Comparison of ENCODE assay signal across 10 cellular contexts in the genomic region with DNA sequence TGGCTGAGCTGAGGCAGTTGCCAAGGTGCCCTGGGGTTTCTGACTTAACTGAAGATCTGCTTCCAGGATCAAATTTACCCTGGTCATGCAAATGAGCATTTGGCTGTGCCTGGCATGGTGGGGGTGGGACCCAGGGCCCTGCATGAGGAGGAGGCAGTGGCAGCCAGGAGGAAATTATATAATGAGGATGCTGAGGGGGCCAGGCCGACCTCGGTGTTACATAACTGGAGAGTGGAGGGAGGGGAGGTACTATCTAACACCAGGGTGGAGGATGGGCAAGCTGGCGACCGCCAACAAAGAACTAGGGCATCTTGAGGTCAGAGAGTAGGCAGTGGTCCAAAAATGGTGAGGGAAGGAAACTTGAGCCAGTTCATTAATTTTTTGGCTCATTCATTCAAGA. TPM values are rescaled to one million over a fixed set of nuclear protein-coding genes. Genes with fewer than 3 reads are reported as not detected.
DNase-seq lines count a peak whose midpoint lies in the region; ATAC-seq and TF ChIP-seq lines count a peak whose summit lies in the region.
"Had no signal": no experiment of that assay in that cellular context is flagged by ENCODE, and none has a peak within 500 bp of the region (broad histone marks: within the 10 kb centered on the region; RNA-seq: fewer than 3 reads in every experiment).

No MANE protein-coding gene starts in this region.

- no peak overlapping the region for H2BK5ac ChIP-seq in mesendoderm (ENCODE audit: low read length)

- H4K8ac ChIP-seq in mesendoderm (ENCODE audit: low read depth, low read length), result no peak overlapping the region

- TF ChIP-seq CTCF in right atrium auricular region (IDR thresholded peaks at IDR 0.05), result no peak

- no peak overlapping the region for H2BK120ac ChIP-seq in mesendoderm (ENCODE audit: low read depth, low read length)

- peaks cover 0 to 54% of the 10 kb centered on the region in 2 donors for H3K4me1 ChIP-seq in right atrium auricular region
- peaks cover 8% of the 10 kb centered on the region for H3K4me1 ChIP-seq in mesendoderm (ENCODE audit: control insufficient read depth, low read depth, low read length)

- H3K4me3 ChIP-seq in right atrium auricular region, result no peak overlapping the region
- no peak overlapping the region for H3K4me3 ChIP-seq in skin epidermis
- H3K4me3 ChIP-seq in mesendoderm (ENCODE audit: low read length), result no peak overlapping the region

- H4K5ac ChIP-seq in mesendoderm (ENCODE audit: low read length), result no peak overlapping the region

- H3K9ac ChIP-seq in mesendoderm (ENCODE audit: low read length), result no peak overlapping the region

- peaks cover 56% of the 10 kb centered on the region for H3K36me3 ChIP-seq in right atrium auricular region
- peaks cover 2% of the 10 kb centered on the region for H3K36me3 ChIP-seq in mesendoderm (ENCODE audit: control insufficient read depth, insufficient read depth, low read length)

- H3K4me2 ChIP-seq in mesendoderm (ENCODE audit: low read length), result no peak overlapping the region

- no peak overlapping the region for H3K23ac ChIP-seq in mesendoderm (ENCODE audit: low read length)

- H3K27me3 ChIP-seq in right atrium auricular region (no peaks in the 10 kb centered on the region), mesendoderm (ENCODE audit: insufficient read depth, low read length, poor library complexity) (no peaks in the 10 kb centered on the region)

- H3K4ac ChIP-seq in mesendoderm (ENCODE audit: low read depth, low read length), result no peak overlapping the region

- H3K56ac ChIP-seq in mesendoderm (ENCODE audit: low read length), result no peak overlapping the region

- peaks cover 20% of the 10 kb centered on the region for H3K79me2 ChIP-seq in mesendoderm (ENCODE audit: control insufficient read depth, insufficient read depth, low read length)

- DNase-seq in DMS 273 (lab: John Stamatoyannopoulos, UW; ENCODE audit: unreplicated experiment), result peak; percentile 56
- peak; percentile 33 for DNase-seq in RPMI8226
- DNase-seq in right atrium auricular region (ENCODE audit: low spot score), result no peak
- no peak for DNase-seq in effector CD8-positive, alpha-beta T cell (lab: John Stamatoyannopoulos, UW)
- no peak for DNase-seq in mesendoderm
- no peak for DNase-seq in COLO829 (ENCODE audit: low spot score)
- DNase-seq: activated naive CD4-positive, alpha-beta T cell treated with anti-CD3 and anti-CD28 coated beads, Interleukin-2, amount 50 U/mL, for 16 hours; NCI-H524 treated with DMSO at 0.1 percent for 48 hours had no signal

- WGBS in mesendoderm (ENCODE audit: extremely low coverage, insufficient coverage, low lambda C conversion rate), result no CpG with 5 or more reads among the region's 4 CpGs

- no peak overlapping the region for H2AK5ac ChIP-seq in mesendoderm (ENCODE audit: low read length)

- no peak overlapping the region for H2BK15ac ChIP-seq in mesendoderm (replicated peaks; ENCODE audit: low read depth)

- no peak overlapping the region for H3K18ac ChIP-seq in mesendoderm (ENCODE audit: low read length)

- no peaks in the 10 kb centered on the region for H3K9me3 ChIP-seq in right atrium auricular region

- no peak for ATAC-seq in GM19467 (IDR thresholded peaks at IDR 0.05; ENCODE audit: unreplicated experiment)

- H3K27ac ChIP-seq in right atrium auricular region (peak overlapping the region; percentile 73 to 82), skin epidermis (peak overlapping the region in 15 of 21 experiments; percentile 8 to 78 (median 61)), mesendoderm (ENCODE audit: low read depth, low read length) (no peak overlapping the region)

- peaks cover 20% of the 10 kb centered on the region for H3K79me1 ChIP-seq in mesendoderm (ENCODE audit: low read length)

RNA-seq across cellular contexts. Expression of a gene that starts 16.4 kb away (rescaled TPM):
- total RNA-seq in right atrium auricular region, result 10 to 100 TPM in 1 of 2 donors, 1 to 10 TPM in 1; 6.3 to 19.4 TPM
- 10.9 TPM for polyA plus RNA-seq in mesendoderm (2013, experiment 1 of 2)
- polyA plus RNA-seq in mesendoderm (2013, experiment 2 of 2), result 11.2 TPM

RNA-seq across cellular contexts. Expression of a gene that starts 32.7 kb away (rescaled TPM):
- total RNA-seq in right atrium auricular region, result under 1 TPM; 0.28 to 0.56 TPM
- polyA plus RNA-seq in mesendoderm (2013, experiment 1 of 2), result 35.6 TPM
- 34.6 TPM for polyA plus RNA-seq in mesendoderm (2013, experiment 2 of 2)

RNA-seq across cellular contexts. Expression of a gene that starts 53.6 kb away (rescaled TPM):
- 1 to 10 TPM in 1 of 2 donors, under 1 TPM in 1; 0.96 to 2.2 TPM for total RNA-seq in right atrium auricular region
- 1.2 TPM for polyA plus RNA-seq in mesendoderm (2013, experiment 1 of 2)
- 1.4 TPM for polyA plus RNA-seq in mesendoderm (2013, experiment 2 of 2)

Comparison
In these comparisons a context has a peak if more than half of its experiments do, and no peak if none do; other contexts are left out.
1. DNase-seq: peak in DMS 273 (single experiment) and RPMI8226 (single experiment); none in right atrium auricular region (single experiment), effector CD8-positive, alpha-beta T cell (single experiment), mesendoderm (single experiment) and COLO829 (single experiment).